Comparison of ENCODE assay signal across 12 cellular contexts in genomic region chr3:123385981-123386380, GRCh38.
DNase-seq lines count a peak whose midpoint lies in the region; ATAC-seq and TF ChIP-seq lines count a peak whose summit lies in the region.
"Had no signal": no experiment of that assay in that cellular context is flagged by ENCODE, and none has a peak within 500 bp of the region (broad histone marks: within the 10 kb centered on the region; RNA-seq: fewer than 3 reads in every experiment).

No MANE protein-coding gene starts in this region.

- H3K4me3 ChIP-seq in BLaER1 treated with 17β-estradiol and CSF1 and Interleukin-3, amounts not matched to agents 10 nM and 100 nM = no peak overlapping the region
- H3K4me3 ChIP-seq in PC-3 (ENCODE audit: low read length) = no peak overlapping the region
- H3K4me3 ChIP-seq in esophagus (ENCODE audit: low read depth in 1 of 2, low read length in 2 of 2) = no peak overlapping the region
- H3K4me3 ChIP-seq in ovary = no peak overlapping the region
- no peak overlapping the region for H3K4me3 ChIP-seq in naive thymus-derived CD4-positive, alpha-beta T cell (ENCODE audit: low read length)

- H4K20me1 ChIP-seq in BLaER1 treated with 17β-estradiol and CSF1 and Interleukin-3, amounts not matched to agents 10 nM and 100 nM = no peaks in the 10 kb centered on the region
- no peaks in the 10 kb centered on the region for H4K20me1 ChIP-seq in PC-3 (ENCODE audit: low read length)

- no peaks in the 10 kb centered on the region for H3F3A ChIP-seq in PC-3 (ENCODE audit: low read length, unreplicated experiment)

- intact Hi-C loops in PC-3 (cut with micrococcal nuclease) = no loop called here
- intact Hi-C loops in ovary (cut with DNase I) = loop anchor here in 1 of 4 donors (10.0 kb wide), 1 partner anchor 59 kb away; the partner anchor contains the start of gene ADCY5
- intact Hi-C loops in naive thymus-derived CD4-positive, alpha-beta T cell (cut with micrococcal nuclease) = no loop called here

- H3K4me1 ChIP-seq in BLaER1 treated with 17β-estradiol and CSF1 and Interleukin-3, amounts not matched to agents 10 nM and 100 nM = peaks cover 4 to 27% (median 7%) of the 10 kb centered on the region in 10 experiments; a peak in 15 of 20 replicates
- H3K4me1 ChIP-seq in PC-3 (ENCODE audit: insufficient read depth, low read length) (peaks cover 3% of the 10 kb centered on the region; the same call in 1 of the 2 replicates), esophagus (ENCODE audit: control insufficient read depth in 2 of 2, insufficient read depth in 2 of 2, low read length in 1 of 2) (peaks cover 8% of the 10 kb centered on the region in 2 donors), ovary (ENCODE audit: insufficient read depth) (peaks cover 51% of the 10 kb centered on the region)
- no peaks in the 10 kb centered on the region for H3K4me1 ChIP-seq in naive thymus-derived CD4-positive, alpha-beta T cell (ENCODE audit: control insufficient read depth in 2 of 2, insufficient read depth in 2 of 2, low read length in 2 of 2)

- no peaks in the 10 kb centered on the region for H3K79me2 ChIP-seq in PC-3 (ENCODE audit: low read length)

- BruUV-seq in PC-3 (replicated peaks; lab: Mats Ljungman, UMichigan) = no TSS peak

- DNase-seq in PC-3 (peak; percentile 48), ovary (peak in 4 of 5 donors; percentile 50 to 65 (median 57))
- DNase-seq in naive thymus-derived CD4-positive, alpha-beta T cell = no peak
- DNase-seq: NCI-H526 treated with DMSO at 0.1 percent for 48 hours; stimulated activated CD4-positive, alpha-beta T cell treated with anti-CD3 and anti-CD28 coated beads, Interleukin-12 subunit alpha, Interleukin-12 subunit beta, amount 100 ng/mL, for 4 hours; stimulated activated naive CD8-positive, alpha-beta T cell treated with anti-CD3 and anti-CD28 coated beads, Interleukin-15, Interleukin-2, amounts not matched to agents 100 U/mL and 50 U/mL, for 24 hours; T1000 had no signal

- no peak overlapping the region for H3K27ac Mint-ChIP-seq in naive thymus-derived CD4-positive, alpha-beta T cell

- CTCF ChIA-PET in PC-3 (lab: Charles Lee) = no interaction called here
- CTCF ChIA-PET in naive thymus-derived CD4-positive, alpha-beta T cell (lab: Charles Lee) = no interaction called here

- H2AFZ ChIP-seq in PC-3 (ENCODE audit: low read length) = no peak overlapping the region

- no peaks in the 10 kb centered on the region for H3K9me3 Mint-ChIP-seq in naive thymus-derived CD4-positive, alpha-beta T cell

- no peak overlapping the region for H3K4me3 Mint-ChIP-seq in naive thymus-derived CD4-positive, alpha-beta T cell

- H3K9me3 ChIP-seq in BLaER1 treated with 17β-estradiol and CSF1 and Interleukin-3, amounts not matched to agents 10 nM and 100 nM (replicated peaks in 1 of 11) = no peaks in the 10 kb centered on the region
- H3K9me3 ChIP-seq in PC-3 (ENCODE audit: low read length) = no peaks in the 10 kb centered on the region
- no peaks in the 10 kb centered on the region for H3K9me3 ChIP-seq in esophagus (ENCODE audit: control insufficient read depth in 2 of 2, insufficient read depth in 1 of 2, low read depth in 1 of 2, low read length in 1 of 2)
- H3K9me3 ChIP-seq in ovary = no peaks in the 10 kb centered on the region
- H3K9me3 ChIP-seq in naive thymus-derived CD4-positive, alpha-beta T cell (ENCODE audit: control insufficient read depth in 2 of 3, low read length in 3 of 3) = no peaks in the 10 kb centered on the region

- H3K36me3 Mint-ChIP-seq in naive thymus-derived CD4-positive, alpha-beta T cell = no peaks in the 10 kb centered on the region

- 43 to 60% methylated on average over 8 of the region's 8 CpGs for WGBS in esophagus, 2 donors
- WGBS in ovary, 3 donors = 37 to 59% (median 41%) methylated on average over 8 of the region's 8 CpGs

- TF ChIP-seq POLR2A in ovary (IDR thresholded peaks at IDR 0.05) = no peak

- TF ChIP-seq EP300 in ovary (IDR thresholded peaks at IDR 0.05) = no peak

- H3K4me1 Mint-ChIP-seq in naive thymus-derived CD4-positive, alpha-beta T cell = no peaks in the 10 kb centered on the region

- peaks cover 0 to 18% (median 9%) of the 10 kb centered on the region in 5 donors for H3K27me3 Mint-ChIP-seq in naive thymus-derived CD4-positive, alpha-beta T cell

- no peak overlapping the region for H3K9ac ChIP-seq in BLaER1 treated with 17β-estradiol and CSF1 and Interleukin-3, amounts not matched to agents 10 nM and 100 nM
- no peak overlapping the region for H3K9ac ChIP-seq in PC-3 (ENCODE audit: low read length)

- peak; percentile 30 for ATAC-seq in PC-3
- no peak for ATAC-seq in GM21717 (IDR thresholded peaks at IDR 0.05; ENCODE audit: unreplicated experiment)
- ATAC-seq in naive thymus-derived CD4-positive, alpha-beta T cell = no peak
- no peak for ATAC-seq in HG03469 (IDR thresholded peaks at IDR 0.05; ENCODE audit: unreplicated experiment)
- no peak for ATAC-seq in GM19463 (IDR thresholded peaks at IDR 0.05; ENCODE audit: unreplicated experiment)
- ATAC-seq: stimulated activated naive CD8-positive, alpha-beta T cell treated with anti-CD3 and anti-CD28 coated beads, Interleukin-15, Interleukin-2, amounts not matched to agents 100 U/mL and 50 U/mL, for 24 hours had no signal

- no peaks in the 10 kb centered on the region for H3K36me3 ChIP-seq in BLaER1 treated with 17β-estradiol and CSF1 and Interleukin-3, amounts not matched to agents 10 nM and 100 nM
- H3K36me3 ChIP-seq in PC-3 (ENCODE audit: low read depth, low read length) = no peaks in the 10 kb centered on the region
- H3K36me3 ChIP-seq in esophagus (ENCODE audit: control insufficient read depth in 2 of 2, insufficient read depth in 2 of 2, low read length in 1 of 2) = no peaks in the 10 kb centered on the region
- H3K36me3 ChIP-seq in ovary = no peaks in the 10 kb centered on the region
- H3K36me3 ChIP-seq in naive thymus-derived CD4-positive, alpha-beta T cell (ENCODE audit: control insufficient read depth in 2 of 3, insufficient read depth in 3 of 3, low read length in 3 of 3) = no peaks in the 10 kb centered on the region

- no peaks in the 10 kb centered on the region for H3K9me2 ChIP-seq in PC-3 (replicated peaks; ENCODE audit: low read length)

- TF ChIP-seq CTCF in PC-3 (conservative IDR thresholded peaks at IDR 0.05; ENCODE audit: low read depth, low read length) (no peak), ovary (IDR thresholded peaks at IDR 0.05) (no peak)

- POLR2A ChIA-PET in PC-3 (lab: Charles Lee; ENCODE audit: unreplicated experiment) = no interaction called here
- POLR2A ChIA-PET in naive thymus-derived CD4-positive, alpha-beta T cell (lab: Charles Lee) = no interaction called here

- H3K4me2 ChIP-seq in BLaER1 treated with 17β-estradiol and CSF1 and Interleukin-3, amounts not matched to agents 10 nM and 100 nM = peak overlapping the region in 6 of 11 experiments; percentile 17 to 52 (median 24); a peak in 5 of 22 replicates
- H3K4me2 ChIP-seq in PC-3 (ENCODE audit: low read length) = no peak overlapping the region

- H3K27ac ChIP-seq in BLaER1 treated with 17β-estradiol and CSF1 and Interleukin-3, amounts not matched to agents 10 nM and 100 nM = no peak overlapping the region
- H3K27ac ChIP-seq in PC-3 (ENCODE audit: low read length) (no peak overlapping the region), esophagus (ENCODE audit: low read depth in 2 of 2, low read length in 1 of 2) (peak overlapping the region; percentile 56 to 80), ovary (peak overlapping the region in 1 of 2 donors; percentile 35)
- H3K27ac ChIP-seq in naive thymus-derived CD4-positive, alpha-beta T cell (ENCODE audit: low read depth, low read length) = no peak overlapping the region

- H3K27me3 ChIP-seq in BLaER1 treated with 17β-estradiol and CSF1 and Interleukin-3, amounts not matched to agents 10 nM and 100 nM = no peaks in the 10 kb centered on the region
- peaks cover 26% of the 10 kb centered on the region for H3K27me3 ChIP-seq in PC-3 (ENCODE audit: low read length)
- H3K27me3 ChIP-seq in esophagus (ENCODE audit: control insufficient read depth in 1 of 2, insufficient read depth in 2 of 2, low read length in 2 of 2) = no peaks in the 10 kb centered on the region
- no peaks in the 10 kb centered on the region for H3K27me3 ChIP-seq in ovary
- H3K27me3 ChIP-seq in naive thymus-derived CD4-positive, alpha-beta T cell (ENCODE audit: control insufficient read depth in 2 of 2, insufficient read depth in 2 of 2, low read length in 2 of 2) = no peaks in the 10 kb centered on the region

Comparison
In these comparisons a context has a peak if more than half of its experiments do, and no peak if none do; other contexts are left out.
1. H3K27ac ChIP-seq: peak in esophagus (2 of 2); none in BLaER1 treated with 17β-estradiol and CSF1 and Interleukin-3, amounts not matched to agents 10 nM and 100 nM (0 of 11), PC-3 (single experiment) and naive thymus-derived CD4-positive, alpha-beta T cell (single experiment).
2. DNase-seq: peak in PC-3 (single experiment) and ovary (4 of 5); none in naive thymus-derived CD4-positive, alpha-beta T cell (0 of 9).